15 cellular contexts compared by ENCODE assay signal in the genomic region with DNA sequence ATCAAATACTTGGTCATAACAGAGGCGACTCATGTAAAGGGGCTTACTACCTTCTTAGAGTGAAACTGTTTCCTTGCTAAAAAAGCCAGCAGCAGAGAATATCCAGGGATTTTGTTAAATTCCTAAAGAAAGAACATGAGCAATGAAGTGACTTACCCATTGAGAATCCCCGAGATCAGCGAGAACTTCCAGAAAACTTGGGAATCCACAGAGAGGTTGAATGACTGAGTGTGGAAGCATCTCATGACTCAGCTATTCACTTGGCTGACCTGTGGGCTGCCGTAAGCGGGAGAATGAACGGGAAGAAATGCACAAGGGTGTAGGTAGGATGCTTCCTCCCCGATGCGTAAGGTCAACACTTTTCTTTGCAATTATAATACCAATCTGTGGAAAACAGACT.
A peak's percentile ranks its signal among the peaks of the same experiment; 100 is the strongest.
DNase-seq lines count a peak whose midpoint lies in the region; ATAC-seq and TF ChIP-seq lines count a peak whose summit lies in the region.
"Had no signal": no experiment of that assay in that cellular context is flagged by ENCODE, and none has a peak within 500 bp of the region (broad histone marks: within the 10 kb centered on the region; RNA-seq: fewer than 3 reads in every experiment).

No MANE protein-coding gene starts in this region.

- H2AFZ ChIP-seq in SK-N-SH (ENCODE audit: low read depth): no peak overlapping the region
- H2AFZ ChIP-seq: neural progenitor cell, PC-9 had no signal

- H3K36me3 ChIP-seq in SK-N-SH (replicated peaks in 1 of 2; ENCODE audit: control insufficient read depth in 1 of 2, insufficient read depth in 2 of 2, low read length in 1 of 2) (no peaks in the 10 kb centered on the region), vagina (no peaks in the 10 kb centered on the region)
- H3K36me3 ChIP-seq: neural progenitor cell, upper lobe of right lung had no signal

- TF ChIP-seq CTCF in SK-N-SH (IDR thresholded peaks at IDR 0.05) (no peak), fibroblast of the aortic adventitia (IDR thresholded peaks at IDR 0.05; ENCODE audit: insufficient read depth, low read length) (no peak), vagina (IDR thresholded peaks at IDR 0.05) (no peak)

- no peaks in the 10 kb centered on the region for H3K9me3 ChIP-seq in SK-N-SH
- no peaks in the 10 kb centered on the region for H3K9me3 ChIP-seq in vagina
- H3K9me3 ChIP-seq: upper lobe of right lung had no signal

- no peak for TF ChIP-seq EP300 in SK-N-SH (IDR thresholded peaks at IDR 0.05; ENCODE audit: borderline replicate concordance in 1 of 2, low read depth in 1 of 2, low read length in 1 of 2)

- WGBS in SK-N-SH (ENCODE audit: low lambda C conversion rate): 12% methylated on average over 8 of the region's 8 CpGs

- DNase-seq in 8988T (peak; percentile 39), H4 (ENCODE audit: low spot score) (peak; percentile 31), SK-N-SH (no peak), fibroblast of the aortic adventitia (ENCODE audit: low read depth) (peak; percentile 56), MV-4-11 (lab: John Stamatoyannopoulos, UW) (no peak), vagina (ENCODE audit: extremely low spot score in 2 of 2) (no peak)
- DNase-seq: DMS79, dorsolateral prefrontal cortex, KBM-7, left ventricle myocardium superior, PC-9, upper lobe of right lung had no signal

- H3K9me2 ChIP-seq in SK-N-SH: no peaks in the 10 kb centered on the region

- no peak for TF ChIP-seq RAD21 in SK-N-SH (IDR thresholded peaks at IDR 0.05; ENCODE audit: low read length)

- no peak overlapping the region for H3K4me3 ChIP-seq in SK-N-SH (ENCODE audit: low read depth in 2 of 2, low read length in 1 of 2)
- H3K4me3 ChIP-seq in fibroblast of the aortic adventitia (ENCODE audit: low read depth, low read length): no peak overlapping the region
- H3K4me3 ChIP-seq in vagina: no peak overlapping the region
- H3K4me3 ChIP-seq: dorsolateral prefrontal cortex, neural progenitor cell, PC-9, upper lobe of right lung had no signal

- H3K9ac ChIP-seq in SK-N-SH: no peak overlapping the region
- H3K9ac ChIP-seq: neural progenitor cell had no signal

- peak overlapping the region in 1 of 2 experiments; percentile 14; a peak in 1 of 4 replicates for H3K27ac ChIP-seq in SK-N-SH (ENCODE audit: low read depth in 2 of 2, low read length in 1 of 2)
- no peak overlapping the region for H3K27ac ChIP-seq in vagina
- H3K27ac ChIP-seq: dorsolateral prefrontal cortex, neural progenitor cell, PC-9, upper lobe of right lung had no signal

- H3K27me3 ChIP-seq in SK-N-SH (ENCODE audit: insufficient read depth): peaks cover 44% of the 10 kb centered on the region; the same call in 1 of the 2 replicates
- H3K27me3 ChIP-seq in vagina: no peaks in the 10 kb centered on the region
- H3K27me3 ChIP-seq: dorsolateral prefrontal cortex, neural progenitor cell, upper lobe of right lung had no signal

- H3F3A ChIP-seq in SK-N-SH (replicated peaks; ENCODE audit: insufficient read depth): peaks cover 10% of the 10 kb centered on the region

- H4K20me1 ChIP-seq in SK-N-SH (ENCODE audit: insufficient read depth): no peaks in the 10 kb centered on the region

- intact Hi-C loops in vagina (cut with DNase I): no loop called here

- CTCF ChIA-PET in SK-N-SH (lab: Yijun Ruan, JAX): interaction anchor here (2.0 kb wide), 1 partner anchor 33 kb away, joined by 6 read pairs; no protein-coding TSS in a partner anchor

- 0 out of 2 replicates have a peak overlapping the region, but pooled peaks have one; percentile 3 for H3K4me2 ChIP-seq in SK-N-SH
- H3K4me2 ChIP-seq: neural progenitor cell, PC-9 had no signal

- no peak for TF ChIP-seq POLR2A in vagina (IDR thresholded peaks at IDR 0.05)

- H3K79me2 ChIP-seq in SK-N-SH (ENCODE audit: insufficient read depth): no peaks in the 10 kb centered on the region

- no peak for ATAC-seq in GM19023 (IDR thresholded peaks at IDR 0.05; ENCODE audit: unreplicated experiment)
- no peak for ATAC-seq in GM19463 (IDR thresholded peaks at IDR 0.05; ENCODE audit: unreplicated experiment)
- ATAC-seq: left ventricle myocardium superior, upper lobe of right lung had no signal

- no peaks in the 10 kb centered on the region for H3K4me1 ChIP-seq in SK-N-SH (ENCODE audit: control insufficient read depth in 1 of 2, insufficient read depth in 2 of 2, low read depth in 1 of 2, low read length in 1 of 2)
- no peaks in the 10 kb centered on the region for H3K4me1 ChIP-seq in vagina
- H3K4me1 ChIP-seq: upper lobe of right lung had no signal

- POLR2A ChIA-PET in SK-N-SH (lab: Yijun Ruan, JAX): no interaction called here

TF ChIP-seq in SK-N-SH, 30 proteins besides CTCF, POLR2A, EP300 and RAD21:
- TF ChIP-seq, protein P1, sequence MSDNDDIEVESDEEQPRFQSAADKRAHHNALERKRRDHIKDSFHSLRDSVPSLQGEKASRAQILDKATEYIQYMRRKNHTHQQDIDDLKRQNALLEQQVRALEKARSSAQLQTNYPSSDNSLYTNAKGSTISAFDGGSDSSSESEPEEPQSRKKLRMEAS (IDR thresholded peaks at IDR 0.05; ENCODE audit: low read depth): no peak
- peak; percentile 49; the same call in 1 of the 2 replicates for TF ChIP-seq FOSL2 (IDR thresholded peaks at IDR 0.05; ENCODE audit: borderline replicate concordance, low read depth)
TF ChIP-seq in SK-N-SH: peak in this region for 1.

Comparison
In these comparisons a context has a peak if more than half of its experiments do, and no peak if none do; other contexts are left out.
1. DNase-seq: peak in 8988T (single experiment), H4 (single experiment) and fibroblast of the aortic adventitia (single experiment); none in SK-N-SH (single experiment), MV-4-11 (single experiment) and vagina (0 of 2).